2 cellular contexts compared by ENCODE assay signal in the genomic region with DNA sequence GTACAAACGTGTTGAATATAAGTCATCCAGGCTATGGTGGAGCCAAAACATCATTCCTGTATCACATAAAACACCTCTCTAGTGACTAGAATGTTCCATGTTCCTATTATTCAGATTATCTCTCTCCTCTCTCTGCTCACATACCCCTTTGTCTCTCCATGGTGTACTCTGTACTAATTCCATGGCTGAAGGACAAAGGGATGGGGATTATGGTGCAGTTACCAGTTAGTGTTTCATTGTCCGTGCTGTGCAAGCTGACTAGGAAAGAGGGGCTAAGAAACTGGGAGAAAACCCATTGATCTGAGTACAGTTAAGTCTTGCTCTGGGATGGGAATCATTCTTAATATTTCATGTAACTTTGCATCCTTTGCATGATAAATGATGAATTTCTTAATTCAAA.
TF ChIP-seq lines count a peak whose summit lies in the region.

No MANE protein-coding gene starts in this region.

TF ChIP-seq in GM23338, 12 proteins besides CTCF, POLR2A, EP300 and RAD21 (continues in another document):
- no peak for TF ChIP-seq ZNF114 (CRISPR knock-in tag; IDR thresholded peaks at IDR 0.05)
- TF ChIP-seq, protein P1, sequence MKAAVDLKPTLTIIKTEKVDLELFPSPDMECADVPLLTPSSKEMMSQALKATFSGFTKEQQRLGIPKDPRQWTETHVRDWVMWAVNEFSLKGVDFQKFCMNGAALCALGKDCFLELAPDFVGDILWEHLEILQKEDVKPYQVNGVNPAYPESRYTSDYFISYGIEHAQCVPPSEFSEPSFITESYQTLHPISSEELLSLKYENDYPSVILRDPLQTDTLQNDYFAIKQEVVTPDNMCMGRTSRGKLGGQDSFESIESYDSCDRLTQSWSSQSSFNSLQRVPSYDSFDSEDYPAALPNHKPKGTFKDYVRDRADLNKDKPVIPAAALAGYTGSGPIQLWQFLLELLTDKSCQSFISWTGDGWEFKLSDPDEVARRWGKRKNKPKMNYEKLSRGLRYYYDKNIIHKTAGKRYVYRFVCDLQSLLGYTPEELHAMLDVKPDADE (IDR thresholded peaks at IDR 0.05), result no peak
- no peak for TF ChIP-seq EZH2 (IDR thresholded peaks at IDR 0.05; ENCODE audit: low read depth, unreplicated experiment)
- TF ChIP-seq NANOG (IDR thresholded peaks at IDR 0.05; ENCODE audit: borderline replicate concordance), result no peak
- TF ChIP-seq EZH2phosphoT487 (IDR thresholded peaks at IDR 0.05; ENCODE audit: unreplicated experiment), result no peak
- no peak for TF ChIP-seq ZNF331 (CRISPR knock-in tag; IDR thresholded peaks at IDR 0.05; ENCODE audit: low read depth)
- no peak for TF ChIP-seq POLR2AphosphoS5 (IDR thresholded peaks at IDR 0.05; ENCODE audit: low read depth)
- TF ChIP-seq JUNB (IDR thresholded peaks at IDR 0.05; ENCODE audit: unreplicated experiment), result no peak
- no peak for TF ChIP-seq STAT1 (IDR thresholded peaks at IDR 0.05; ENCODE audit: unreplicated experiment)
- TF ChIP-seq, protein P2, sequence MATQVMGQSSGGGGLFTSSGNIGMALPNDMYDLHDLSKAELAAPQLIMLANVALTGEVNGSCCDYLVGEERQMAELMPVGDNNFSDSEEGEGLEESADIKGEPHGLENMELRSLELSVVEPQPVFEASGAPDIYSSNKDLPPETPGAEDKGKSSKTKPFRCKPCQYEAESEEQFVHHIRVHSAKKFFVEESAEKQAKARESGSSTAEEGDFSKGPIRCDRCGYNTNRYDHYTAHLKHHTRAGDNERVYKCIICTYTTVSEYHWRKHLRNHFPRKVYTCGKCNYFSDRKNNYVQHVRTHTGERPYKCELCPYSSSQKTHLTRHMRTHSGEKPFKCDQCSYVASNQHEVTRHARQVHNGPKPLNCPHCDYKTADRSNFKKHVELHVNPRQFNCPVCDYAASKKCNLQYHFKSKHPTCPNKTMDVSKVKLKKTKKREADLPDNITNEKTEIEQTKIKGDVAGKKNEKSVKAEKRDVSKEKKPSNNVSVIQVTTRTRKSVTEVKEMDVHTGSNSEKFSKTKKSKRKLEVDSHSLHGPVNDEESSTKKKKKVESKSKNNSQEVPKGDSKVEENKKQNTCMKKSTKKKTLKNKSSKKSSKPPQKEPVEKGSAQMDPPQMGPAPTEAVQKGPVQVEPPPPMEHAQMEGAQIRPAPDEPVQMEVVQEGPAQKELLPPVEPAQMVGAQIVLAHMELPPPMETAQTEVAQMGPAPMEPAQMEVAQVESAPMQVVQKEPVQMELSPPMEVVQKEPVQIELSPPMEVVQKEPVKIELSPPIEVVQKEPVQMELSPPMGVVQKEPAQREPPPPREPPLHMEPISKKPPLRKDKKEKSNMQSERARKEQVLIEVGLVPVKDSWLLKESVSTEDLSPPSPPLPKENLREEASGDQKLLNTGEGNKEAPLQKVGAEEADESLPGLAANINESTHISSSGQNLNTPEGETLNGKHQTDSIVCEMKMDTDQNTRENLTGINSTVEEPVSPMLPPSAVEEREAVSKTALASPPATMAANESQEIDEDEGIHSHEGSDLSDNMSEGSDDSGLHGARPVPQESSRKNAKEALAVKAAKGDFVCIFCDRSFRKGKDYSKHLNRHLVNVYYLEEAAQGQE (IDR thresholded peaks at IDR 0.05; ENCODE audit: unreplicated experiment), result no peak

TF ChIP-seq in H1, 55 proteins besides CTCF, POLR2A, EP300 and RAD21:
- TF ChIP-seq TAF7 (optimal IDR thresholded peaks at IDR 0.05; ENCODE audit: borderline replicate concordance, low read depth, low read length) (no peak), BACH1 (IDR thresholded peaks at IDR 0.05; ENCODE audit: low read length) (no peak), SP4 (IDR thresholded peaks at IDR 0.05; ENCODE audit: low read length) (no peak), BRCA1 (IDR thresholded peaks at IDR 0.05; ENCODE audit: low read depth, low read length) (no peak), HDAC2 (IDR thresholded peaks at IDR 0.05; ENCODE audit: borderline replicate concordance in 1 of 2, low read depth in 2 of 2, low read length in 2 of 2) (no peak), EGR1 (IDR thresholded peaks at IDR 0.05; ENCODE audit: borderline replicate concordance, low read depth, low read length) (no peak), TAF1 (IDR thresholded peaks at IDR 0.05; ENCODE audit: low read depth, low read length) (no peak), CHD1 (IDR thresholded peaks at IDR 0.05; ENCODE audit: low read depth, low read length) (no peak), HDAC6 (IDR thresholded peaks at IDR 0.05; ENCODE audit: low read depth, low read length) (no peak), NANOG (IDR thresholded peaks at IDR 0.05; ENCODE audit: insufficient read depth, low read depth, low read length, poor library complexity, severe bottlenecking) (no peak), SAP30 (IDR thresholded peaks at IDR 0.05; ENCODE audit: insufficient read depth, insufficient replicate concordance, low read length) (no peak), SP2 (IDR thresholded peaks at IDR 0.05; ENCODE audit: low read length) (no peak), RNF2 (IDR thresholded peaks at IDR 0.05; ENCODE audit: borderline replicate concordance, low read depth, low read length, missing control alignments, poor library complexity, severe bottlenecking) (no peak)
- TF ChIP-seq, protein P3, sequence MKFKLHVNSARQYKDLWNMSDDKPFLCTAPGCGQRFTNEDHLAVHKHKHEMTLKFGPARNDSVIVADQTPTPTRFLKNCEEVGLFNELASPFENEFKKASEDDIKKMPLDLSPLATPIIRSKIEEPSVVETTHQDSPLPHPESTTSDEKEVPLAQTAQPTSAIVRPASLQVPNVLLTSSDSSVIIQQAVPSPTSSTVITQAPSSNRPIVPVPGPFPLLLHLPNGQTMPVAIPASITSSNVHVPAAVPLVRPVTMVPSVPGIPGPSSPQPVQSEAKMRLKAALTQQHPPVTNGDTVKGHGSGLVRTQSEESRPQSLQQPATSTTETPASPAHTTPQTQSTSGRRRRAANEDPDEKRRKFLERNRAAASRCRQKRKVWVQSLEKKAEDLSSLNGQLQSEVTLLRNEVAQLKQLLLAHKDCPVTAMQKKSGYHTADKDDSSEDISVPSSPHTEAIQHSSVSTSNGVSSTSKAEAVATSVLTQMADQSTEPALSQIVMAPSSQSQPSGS (IDR thresholded peaks at IDR 0.05; ENCODE audit: low read length), result no peak
- TF ChIP-seq, protein P4, sequence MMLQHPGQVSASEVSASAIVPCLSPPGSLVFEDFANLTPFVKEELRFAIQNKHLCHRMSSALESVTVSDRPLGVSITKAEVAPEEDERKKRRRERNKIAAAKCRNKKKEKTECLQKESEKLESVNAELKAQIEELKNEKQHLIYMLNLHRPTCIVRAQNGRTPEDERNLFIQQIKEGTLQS (IDR thresholded peaks at IDR 0.05; ENCODE audit: insufficient read depth, low read depth, low read length), result no peak
